ENCODE assay signal across 8 cellular contexts in genomic region chr19:18203863-18204393, GRCh38. TPM values are rescaled to one million over a fixed set of nuclear protein-coding genes. Genes with fewer than 3 reads are reported as not detected.
DNase-seq lines count a peak whose midpoint lies in the region; ATAC-seq, FAIRE-seq and TF ChIP-seq lines count a peak whose summit lies in the region.

A gene with protein sequence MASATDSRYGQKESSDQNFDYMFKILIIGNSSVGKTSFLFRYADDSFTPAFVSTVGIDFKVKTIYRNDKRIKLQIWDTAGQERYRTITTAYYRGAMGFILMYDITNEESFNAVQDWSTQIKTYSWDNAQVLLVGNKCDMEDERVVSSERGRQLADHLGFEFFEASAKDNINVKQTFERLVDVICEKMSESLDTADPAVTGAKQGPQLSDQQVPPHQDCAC (minus strand): TSS chr19:18204042. CDS start chr19:18202740, 1,302 bp downstream.

- intact Hi-C loops in pancreas (cut with DNase I), result no loop called here
- intact Hi-C loops in tibial artery (cut with DNase I; ENCODE audit: low total_unique reads), result no loop called here

- peak; percentile 93 for FAIRE-seq in pancreas (lab: Jason Lieb, UNC)

- 0 to 1% (median 0%) methylated on average over 47 to 50 of the region's 50 CpGs for WGBS in adipose tissue, 3 donors
- WGBS in pancreas, 2 donors, result 0 to 1% methylated on average over 50 of the region's 50 CpGs

- H3K4me1 ChIP-seq in cardiac muscle cell (ENCODE audit: low read depth), result peaks cover 10% of the 10 kb centered on the region
- H3K4me1 ChIP-seq in pancreas, result peaks cover 0 to 3% (median 0%) of the 10 kb centered on the region in 3 donors
- peaks cover 0 to 22% (median 14%) of the 10 kb centered on the region in 4 donors for H3K4me1 ChIP-seq in tibial artery

- DNase-seq in NCI-H1436 (lab: John Stamatoyannopoulos, UW) (peak; percentile 100), SW480 (ENCODE audit: low spot score) (peak; percentile 100), cardiac muscle cell (ENCODE audit: low read depth in 1 of 2, low spot score in 1 of 2) (peak; percentile 100), pancreas (peak; percentile 99 to 100 (median 100)), tibial artery (peak; percentile 100)

- H3K27ac ChIP-seq in adipose tissue (ENCODE audit: low read depth, low read length), result peak within 1 kb of the TSS; percentile 65
- peak within 1 kb of the TSS; percentile 94 for H3K27ac ChIP-seq in cardiac muscle cell
- peak within 1 kb of the TSS; percentile 60 to 89 (median 87) for H3K27ac ChIP-seq in pancreas
- H3K27ac ChIP-seq in tibial artery, result peak within 1 kb of the TSS; percentile 88 to 92

- ATAC-seq in HG02798 (IDR thresholded peaks at IDR 0.05; ENCODE audit: poor library complexity, unreplicated experiment) (peak; percentile 91), pancreas (peak; percentile 90 to 95 (median 94))

- no peaks in the 10 kb centered on the region for H3K9me3 ChIP-seq in cardiac muscle cell (ENCODE audit: low read depth)
- H3K9me3 ChIP-seq in pancreas, result no peaks in the 10 kb centered on the region
- no peaks in the 10 kb centered on the region for H3K9me3 ChIP-seq in tibial artery

- H3K27me3 ChIP-seq in cardiac muscle cell (no peaks in the 10 kb centered on the region), pancreas (no peaks in the 10 kb centered on the region), tibial artery (peaks cover 0 to 4% of the 10 kb centered on the region in 2 donors)

- H3K36me3 ChIP-seq in cardiac muscle cell (peaks cover 10% of the 10 kb centered on the region), pancreas (no peaks in the 10 kb centered on the region), tibial artery (peaks cover 0 to 15% (median 2%) of the 10 kb centered on the region in 3 donors)

- H3K4me3 ChIP-seq in GM12875 (ENCODE audit: low read depth, low read length), result peak within 1 kb of the TSS; percentile 81
- H3K4me3 ChIP-seq in cardiac muscle cell, result peak within 1 kb of the TSS; percentile 60
- peak within 1 kb of the TSS; percentile 44 to 59 (median 52) for H3K4me3 ChIP-seq in pancreas
- H3K4me3 ChIP-seq in tibial artery, result peak within 1 kb of the TSS; percentile 72 to 83

- TF ChIP-seq CTCF in GM12875 (IDR thresholded peaks at IDR 0.05; ENCODE audit: borderline replicate concordance, insufficient read depth, low read depth, low read length) (no peak), cardiac muscle cell (IDR thresholded peaks at IDR 0.05; ENCODE audit: low read depth, low read length) (no peak), pancreas (IDR thresholded peaks at IDR 0.05) (no peak), tibial artery (IDR thresholded peaks at IDR 0.05) (peak in 1 of 2 experiments; percentile 20)

RNA-seq across cellular contexts. Expression of the gene that starts here (rescaled TPM):
- polyA plus RNA-seq in adipose tissue (1 to 10 TPM in 2 of 3 donors, under 1 TPM in 1; 1.00 to 5.2 (median 1.5) TPM), cardiac muscle cell (12.5 and 15.3 TPM in 2 replicates), pancreas (1 to 10 TPM; 2.3 to 4.4 TPM)
- total RNA-seq in cardiac muscle cell (11.3 and 13.0 TPM in 2 replicates), pancreas (1 to 10 TPM in 5 of 6 donors, under 1 TPM in 1; 0.79 to 2.6 (median 1.6) TPM)

Comparison
In these comparisons a context has a peak if more than half of its experiments do, and no peak if none do; other contexts are left out.
1. Peak in every context shown above with its lines: DNase-seq, ATAC-seq, H3K4me3 ChIP-seq and H3K27ac ChIP-seq.